Comparison of ENCODE assay signal across 1 cellular context in genomic region chr22:41948142-41948541, GRCh38.
TF ChIP-seq lines count a peak whose summit lies in the region.

No MANE protein-coding gene starts in this region.

TF ChIP-seq in HCT116, 20 proteins besides CTCF, POLR2A, EP300 and RAD21 (continued from another document):
- TF ChIP-seq, protein P1, sequence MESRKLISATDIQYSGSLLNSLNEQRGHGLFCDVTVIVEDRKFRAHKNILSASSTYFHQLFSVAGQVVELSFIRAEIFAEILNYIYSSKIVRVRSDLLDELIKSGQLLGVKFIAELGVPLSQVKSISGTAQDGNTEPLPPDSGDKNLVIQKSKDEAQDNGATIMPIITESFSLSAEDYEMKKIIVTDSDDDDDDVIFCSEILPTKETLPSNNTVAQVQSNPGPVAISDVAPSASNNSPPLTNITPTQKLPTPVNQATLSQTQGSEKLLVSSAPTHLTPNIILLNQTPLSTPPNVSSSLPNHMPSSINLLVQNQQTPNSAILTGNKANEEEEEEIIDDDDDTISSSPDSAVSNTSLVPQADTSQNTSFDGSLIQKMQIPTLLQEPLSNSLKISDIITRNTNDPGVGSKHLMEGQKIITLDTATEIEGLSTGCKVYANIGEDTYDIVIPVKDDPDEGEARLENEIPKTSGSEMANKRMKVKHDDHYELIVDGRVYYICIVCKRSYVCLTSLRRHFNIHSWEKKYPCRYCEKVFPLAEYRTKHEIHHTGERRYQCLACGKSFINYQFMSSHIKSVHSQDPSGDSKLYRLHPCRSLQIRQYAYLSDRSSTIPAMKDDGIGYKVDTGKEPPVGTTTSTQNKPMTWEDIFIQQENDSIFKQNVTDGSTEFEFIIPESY (IDR thresholded peaks at IDR 0.05; ENCODE audit: extremely low read depth, insufficient replicate concordance, low read length), result no peak
- no peak for TF ChIP-seq POLR2AphosphoS5 (IDR thresholded peaks at IDR 0.05; ENCODE audit: low read depth, low read length)
- TF ChIP-seq ZFX (IDR thresholded peaks at IDR 0.05), result no peak
- no peak for TF ChIP-seq FOSL1 (IDR thresholded peaks at IDR 0.05; ENCODE audit: low read depth)
- TF ChIP-seq SIN3A (IDR thresholded peaks at IDR 0.05; ENCODE audit: low read depth), result no peak
- TF ChIP-seq EZH2 (IDR thresholded peaks at IDR 0.05), result no peak
